Comparison of ENCODE assay signal across 15 cellular contexts in genomic region chr19:49858591-49858985, GRCh38. TPM values are rescaled to one million over a fixed set of nuclear protein-coding genes. Genes with fewer than 3 reads are reported as not detected.
DNase-seq lines count a peak whose midpoint lies in the region; ATAC-seq and TF ChIP-seq lines count a peak whose summit lies in the region.
"Had no signal": no experiment of that assay in that cellular context is flagged by ENCODE, and none has a peak within 500 bp of the region (broad histone marks: within the 10 kb centered on the region; RNA-seq: fewer than 3 reads in every experiment).

No MANE protein-coding gene starts in this region.

- peaks cover under 1% of the 10 kb centered on the region; the same call in 1 of the 2 replicates for H3K4me1 ChIP-seq in GM23338 (ENCODE audit: insufficient read depth)
- H3K4me1 ChIP-seq in gastroesophageal sphincter, result peaks cover 0 to 45% (median 3%) of the 10 kb centered on the region in 3 donors
- no peaks in the 10 kb centered on the region for H3K4me1 ChIP-seq in smooth muscle cell (ENCODE audit: low read depth)
- H3K4me1 ChIP-seq: SJCRH30 had no signal

- TF ChIP-seq CTCF in GM23338 (conservative IDR thresholded peaks at IDR 0.05; ENCODE audit: low read depth in 2 of 2) (no peak), gastroesophageal sphincter (IDR thresholded peaks at IDR 0.05) (no peak), smooth muscle cell (IDR thresholded peaks at IDR 0.05; ENCODE audit: borderline replicate concordance, insufficient read depth, poor library complexity, severe bottlenecking) (no peak)

- H3K4me1 Mint-ChIP-seq in GM23338, result peaks cover 14% of the 10 kb centered on the region

- no peak overlapping the region for H3K4me2 ChIP-seq in GM23338
- H3K4me2 ChIP-seq in smooth muscle cell, result no peak overlapping the region

- DNase-seq in GM23338 (ENCODE audit: low spot score) (no peak), RKO (ENCODE audit: low spot score) (peak; percentile 30), smooth muscle cell (lab: John Stamatoyannopoulos, UW; ENCODE audit: unreplicated experiment) (no peak), HuH-7.5 (ENCODE audit: low spot score) (no peak)
- DNase-seq in activated CD4-positive, alpha-beta T cell treated with anti-CD3 and anti-CD28 coated beads for 48 hours, result no peak
- DNase-seq: activated CD4-positive, CD25-positive, alpha-beta regulatory T cell; central memory CD4-positive, alpha-beta T cell; MM.1S; NCI-H226; SJCRH30; stimulated activated CD4-positive, alpha-beta T cell treated with anti-CD3 and anti-CD28 coated beads, Interleukin-2, amount 100 ng/mL, for 48 hours; stomach had no signal

- H4K20me1 ChIP-seq in GM23338 (replicated peaks; ENCODE audit: insufficient read depth) (peaks cover 13% of the 10 kb centered on the region), smooth muscle cell (ENCODE audit: low read depth) (peaks cover 62% of the 10 kb centered on the region)

- WGBS in gastroesophageal sphincter (ENCODE audit: low coverage in 1 of 2), 2 donors, result no CpG with 5 or more reads among the region's 16 CpGs
- 89% methylated on average over 16 of the region's 16 CpGs for WGBS in smooth muscle cell (ENCODE audit: low lambda C conversion rate)

- peaks cover 7% of the 10 kb centered on the region for H3K79me2 ChIP-seq in GM23338 (replicated peaks; ENCODE audit: insufficient read depth)
- peaks cover 20% of the 10 kb centered on the region for H3K79me2 ChIP-seq in smooth muscle cell (ENCODE audit: low read depth)

- no peaks in the 10 kb centered on the region for H3K9me2 ChIP-seq in GM23338 (ENCODE audit: insufficient read depth)

- H3K36me3 Mint-ChIP-seq in GM23338 (ENCODE audit: low read depth), result peaks cover 70% of the 10 kb centered on the region

- H3K27ac ChIP-seq in GM23338 (ENCODE audit: low read depth), result 0 out of 2 replicates have a peak overlapping the region, but pooled peaks have one; percentile 19
- H3K27ac ChIP-seq in gastroesophageal sphincter, result peak overlapping the region in 3 of 4 donors; percentile 11 to 73 (median 15)
- peak overlapping the region; percentile 78 for H3K27ac ChIP-seq in smooth muscle cell (ENCODE audit: low read depth)
- H3K27ac ChIP-seq: SJCRH30 had no signal

- no peak for TF ChIP-seq POLR2A in gastroesophageal sphincter (IDR thresholded peaks at IDR 0.05)

- ATAC-seq in GM23338 (no peak), gastroesophageal sphincter (no peak), GM21390 (IDR thresholded peaks at IDR 0.05; ENCODE audit: unreplicated experiment) (no peak)
- ATAC-seq: activated T-cell treated with anti-CD3 and anti-CD28 coated beads, Interleukin-2, amount 50 U/mL, for 72 hours had no signal

- H3K27ac Mint-ChIP-seq in GM23338, result no peak overlapping the region
- H3K27ac Mint-ChIP-seq: activated T-cell treated with anti-CD3 and anti-CD28 coated beads, Interleukin-2, amount 50 U/mL, for 72 hours had no signal

- no peak overlapping the region for H2AFZ ChIP-seq in GM23338
- H2AFZ ChIP-seq in smooth muscle cell (ENCODE audit: low read depth), result no peak overlapping the region

- H3K9ac ChIP-seq in smooth muscle cell (ENCODE audit: low read depth), result no peak overlapping the region

- peak overlapping the region; percentile 14; the same call in 2 of the 3 replicates for H3K4me3 Mint-ChIP-seq in GM23338
- H3K4me3 Mint-ChIP-seq: activated T-cell treated with anti-CD3 and anti-CD28 coated beads, Interleukin-2, amount 50 U/mL, for 72 hours had no signal

- H3F3A ChIP-seq in GM23338 (replicated peaks; ENCODE audit: low read depth) (peaks cover 68% of the 10 kb centered on the region), smooth muscle cell (ENCODE audit: low read depth) (peaks cover 33% of the 10 kb centered on the region)

- no peaks in the 10 kb centered on the region for H3K27me3 ChIP-seq in GM23338 (ENCODE audit: insufficient read depth)
- H3K27me3 ChIP-seq in gastroesophageal sphincter, result no peaks in the 10 kb centered on the region
- H3K27me3 ChIP-seq in smooth muscle cell (ENCODE audit: low read depth), result no peaks in the 10 kb centered on the region
- H3K27me3 ChIP-seq: SJCRH30, stomach had no signal

- H3K4me3 ChIP-seq in GM23338 (no peak overlapping the region), gastroesophageal sphincter (no peak overlapping the region), smooth muscle cell (no peak overlapping the region)
- H3K4me3 ChIP-seq: SJCRH30, stomach had no signal

- TF ChIP-seq EP300 in gastroesophageal sphincter (IDR thresholded peaks at IDR 0.05), result no peak

- no peaks in the 10 kb centered on the region for H3K9me3 ChIP-seq in gastroesophageal sphincter
- H3K9me3 ChIP-seq in smooth muscle cell (replicated peaks; ENCODE audit: low read depth), result no peaks in the 10 kb centered on the region
- H3K9me3 ChIP-seq: SJCRH30, stomach had no signal

- peaks cover 53% of the 10 kb centered on the region for H3K27me3 Mint-ChIP-seq in GM23338 (ENCODE audit: insufficient read depth, low read depth, poor library complexity)

- H3K36me3 ChIP-seq in GM23338 (ENCODE audit: insufficient read depth) (peaks cover 4% of the 10 kb centered on the region; the same call in 1 of the 2 replicates), gastroesophageal sphincter (peaks cover 0 to 94% of the 10 kb centered on the region in 2 donors), smooth muscle cell (ENCODE audit: low read depth) (no peaks in the 10 kb centered on the region)

- peaks cover 6% of the 10 kb centered on the region; the same call in 2 of the 3 replicates for H3K9me3 Mint-ChIP-seq in GM23338
- H3K9me3 Mint-ChIP-seq: activated T-cell treated with anti-CD3 and anti-CD28 coated beads, Interleukin-2, amount 50 U/mL, for 72 hours had no signal

TF ChIP-seq in GM23338, 12 proteins besides CTCF, POLR2A, EP300 and RAD21:
- TF ChIP-seq ZNF331 (CRISPR knock-in tag; IDR thresholded peaks at IDR 0.05; ENCODE audit: low read depth), result no peak

RNA-seq across cellular contexts. Expression of gene PTOV1, which starts 7.6 kb away (rescaled TPM):
- total RNA-seq in GM23338 (2014; rRNA removed; shearing (Covaris generic)), result 194 and 209 TPM in 2 replicates
- polyA plus RNA-seq in GM23338 (2016; fragmentation: Nextera tagmentation; extraction: Ambion mirVana) (188 and 225 TPM in 2 replicates), smooth muscle cell (256 and 266 TPM in 2 replicates)
- total RNA-seq in gastroesophageal sphincter (10 to 100 TPM; 52.9 to 89.1 (median 60.0) TPM), smooth muscle cell (49.0 and 81.0 TPM in 2 replicates)

RNA-seq across cellular contexts. Expression of gene PNKP, which starts 8.8 kb away (rescaled TPM):
- total RNA-seq in GM23338 (2014; rRNA removed; shearing (Covaris generic)), result 81.4 and 99.6 TPM in 2 replicates
- polyA plus RNA-seq in GM23338 (2016; fragmentation: Nextera tagmentation; extraction: Ambion mirVana), result 109 and 112 TPM in 2 replicates
- 10 to 100 TPM; 12.5 to 64.3 (median 29.4) TPM for total RNA-seq in gastroesophageal sphincter
- total RNA-seq in smooth muscle cell, result 15.3 and 19.4 TPM in 2 replicates
- polyA plus RNA-seq in smooth muscle cell, result 42.4 and 53.6 TPM in 2 replicates

RNA-seq across cellular contexts. Expression of gene AKT1S1, which starts 18.6 kb away (rescaled TPM):
- 15.7 and 21.5 TPM in 2 replicates for total RNA-seq in GM23338 (2014; rRNA removed; shearing (Covaris generic))
- polyA plus RNA-seq in GM23338 (2016; fragmentation: Nextera tagmentation; extraction: Ambion mirVana) (28.0 and 28.6 TPM in 2 replicates), smooth muscle cell (60.2 and 72.2 TPM in 2 replicates)
- total RNA-seq in gastroesophageal sphincter (10 to 100 TPM; 14.4 to 24.6 (median 19.7) TPM), smooth muscle cell (10.4 and 15.8 TPM in 2 replicates)

RNA-seq across cellular contexts. Expression of gene TBC1D17, which starts 18.9 kb away (rescaled TPM):
- total RNA-seq in GM23338 (2014; rRNA removed; shearing (Covaris generic)), result 12.1 and 19.3 TPM in 2 replicates
- polyA plus RNA-seq in GM23338 (2016; fragmentation: Nextera tagmentation; extraction: Ambion mirVana) (39.5 and 43.1 TPM in 2 replicates), smooth muscle cell (41.8 and 45.7 TPM in 2 replicates)
- total RNA-seq in gastroesophageal sphincter (10 to 100 TPM; 25.1 to 41.9 (median 37.3) TPM), smooth muscle cell (7.1 and 9.2 TPM in 2 replicates)

RNA-seq across cellular contexts. Expression of gene IL4I1, which starts 38.1 kb away (rescaled TPM):
- 0.50 and 0.69 TPM in 2 replicates for total RNA-seq in GM23338 (2014; rRNA removed; shearing (Covaris generic))
- polyA plus RNA-seq in GM23338 (2016; fragmentation: Nextera tagmentation; extraction: Ambion mirVana), result 0.57 and 0.60 TPM in 2 replicates
- total RNA-seq in gastroesophageal sphincter, result 1 to 10 TPM in 1 of 4 donors, under 1 TPM in 1, not detected in 2; 0.39 to 1.2 TPM
- total RNA-seq in smooth muscle cell, result 0.13 TPM in 1 of 2 replicates, not detected in the other
- 0.54 and 1.3 TPM in 2 replicates for polyA plus RNA-seq in smooth muscle cell
- total RNA-seq: SJCRH30 had no signal

Comparison
In these comparisons a context has a peak if more than half of its experiments do, and no peak if none do; other contexts are left out.
1. H3K27ac ChIP-seq: peak in every context shown above with its lines; median percentile 78 in smooth muscle cell; 19 in GM23338; 15 in gastroesophageal sphincter.